Comparison of ENCODE assay signal across 1 cellular context in the genomic region with DNA sequence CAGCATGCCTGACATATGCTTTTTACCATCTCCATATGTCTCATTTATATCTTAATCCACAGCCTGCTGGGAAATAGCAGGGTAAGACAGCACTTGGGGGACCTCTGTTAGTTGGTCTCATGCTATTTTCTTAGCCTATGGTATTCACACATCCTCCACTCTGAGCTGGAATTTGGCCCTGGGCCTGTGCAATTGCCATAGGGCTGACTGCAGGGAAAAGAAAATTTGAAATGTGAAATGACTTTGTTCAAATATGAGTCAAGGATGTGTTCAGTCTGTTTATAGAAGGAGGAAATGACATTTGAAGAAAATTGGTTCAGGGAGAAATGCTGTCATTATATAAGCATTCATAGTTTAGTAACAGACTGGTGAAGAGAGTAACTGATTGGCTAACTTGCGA.
A peak's percentile ranks its signal among the peaks of the same experiment; 100 is the strongest.
TF ChIP-seq lines count a peak whose summit lies in the region.

No MANE protein-coding gene starts in this region.

TF ChIP-seq in endothelial cell of umbilical vein, 7 proteins besides CTCF, POLR2A, EP300 and RAD21 (continued from another document):
- TF ChIP-seq, protein P1, sequence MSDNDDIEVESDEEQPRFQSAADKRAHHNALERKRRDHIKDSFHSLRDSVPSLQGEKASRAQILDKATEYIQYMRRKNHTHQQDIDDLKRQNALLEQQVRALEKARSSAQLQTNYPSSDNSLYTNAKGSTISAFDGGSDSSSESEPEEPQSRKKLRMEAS (IDR thresholded peaks at IDR 0.05; ENCODE audit: insufficient read depth, insufficient read length) = no peak
- peak; percentile 42 for TF ChIP-seq JUN (IDR thresholded peaks at IDR 0.05; ENCODE audit: borderline replicate concordance, insufficient read depth, insufficient read length, low read depth)
